In the genomic region with DNA sequence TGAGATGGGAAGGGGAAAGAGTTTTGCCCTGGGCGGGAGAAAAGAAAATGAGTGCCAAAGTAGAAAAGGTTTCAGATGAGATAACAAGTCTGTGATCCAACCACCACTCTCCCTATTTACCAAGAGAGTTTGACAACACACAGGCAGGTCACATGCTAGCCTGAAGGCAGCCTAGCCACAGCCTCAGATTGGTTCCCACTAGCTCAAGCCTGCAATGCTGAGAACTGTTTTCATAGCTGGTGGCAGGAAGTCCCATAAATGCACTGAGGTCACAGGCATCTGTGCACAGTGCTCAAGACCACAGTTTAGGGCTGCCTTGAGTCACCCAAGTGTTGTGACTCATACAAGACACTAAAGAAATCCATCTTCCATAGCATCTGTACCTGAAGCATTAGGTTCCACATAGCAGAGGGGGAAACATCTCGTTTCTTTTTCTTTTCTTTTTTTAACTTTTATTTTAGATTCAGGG, we compare ENCODE assay signal across 8 cellular contexts.
DNase-seq lines count a peak whose midpoint lies in the region; ATAC-seq lines count a peak whose summit lies in the region.

No MANE protein-coding gene starts in this region.

- ATAC-seq in GM18907 (IDR thresholded peaks at IDR 0.05; ENCODE audit: unreplicated experiment) (peak; percentile 93), HG03378 (IDR thresholded peaks at IDR 0.05; ENCODE audit: unreplicated experiment) (peak; percentile 91), GM18517 (IDR thresholded peaks at IDR 0.05; ENCODE audit: unreplicated experiment) (no peak)

- DNase-seq in activated T-cell treated with anti-CD3 and anti-CD28 coated beads for 4 hours (peak; percentile 29), DMS79 (lab: John Stamatoyannopoulos, UW) (no peak), NCI-H128 (lab: John Stamatoyannopoulos, UW; ENCODE audit: unreplicated experiment) (no peak), NCI-H2227 treated with DMSO at 0.1 percent for 48 hours (lab: John Stamatoyannopoulos, UW) (no peak)
- peak; percentile 67 to 70 for DNase-seq in stimulated activated CD4-positive, alpha-beta T cell treated with anti-CD3 and anti-CD28 coated beads, Interleukin-15, amount 100 ng/mL, for 48 hours (ENCODE audit: low read depth in 2 of 2)

Comparison
In these comparisons a context has a peak if more than half of its experiments do, and no peak if none do; other contexts are left out.
1. DNase-seq: peak in activated T-cell treated with anti-CD3 and anti-CD28 coated beads for 4 hours (single experiment) and stimulated activated CD4-positive, alpha-beta T cell treated with anti-CD3 and anti-CD28 coated beads, Interleukin-15, amount 100 ng/mL, for 48 hours (2 of 2); none in DMS79 (single experiment), NCI-H128 (single experiment) and NCI-H2227 treated with DMSO at 0.1 percent for 48 hours (single experiment).